Comparison of ENCODE assay signal across 18 cellular contexts in genomic region chr1:59732219-59732955, GRCh38.
DNase-seq lines count a peak whose midpoint lies in the region; ATAC-seq and TF ChIP-seq lines count a peak whose summit lies in the region.
"Had no signal": no experiment of that assay in that cellular context is flagged by ENCODE, and none has a peak within 500 bp of the region (broad histone marks: within the 10 kb centered on the region; RNA-seq: fewer than 3 reads in every experiment).

No MANE protein-coding gene starts in this region.

- over 99% methylated on average over 10 of the region's 10 CpGs for WGBS in mammary epithelial cell (ENCODE audit: low coverage, missing lambda C conversion rate)
- no CpG with 5 or more reads among the region's 10 CpGs for WGBS in neuronal stem cell (ENCODE audit: extremely low coverage in 2 of 2, insufficient read length in 2 of 2, insufficient replicate concordance in 1 of 2), 2 donors

- no peak for TF ChIP-seq POLR2A in uterus (IDR thresholded peaks at IDR 0.05)

- no peak overlapping the region for H4K8ac ChIP-seq in neuronal stem cell (ENCODE audit: low read depth, low read length)

- H3K9me3 ChIP-seq in mammary epithelial cell (replicated peaks; ENCODE audit: insufficient read depth, low read length) (peaks cover 9% of the 10 kb centered on the region), neuronal stem cell (replicated peaks in 1 of 2; ENCODE audit: control insufficient read depth in 2 of 2, insufficient read depth in 1 of 2, low read depth in 1 of 2, low read length in 2 of 2) (peaks cover 4 to 21% of the 10 kb centered on the region in 2 donors), uterus (no peaks in the 10 kb centered on the region)

- no peak overlapping the region for H3K4me3 Mint-ChIP-seq in MCF 10A (ENCODE audit: unreplicated experiment)
- H3K4me3 Mint-ChIP-seq: activated naive CD8-positive, alpha-beta T cell; CD8-positive, alpha-beta memory T cell; T-helper 2 cell treated with Interferon-gamma antibody and Interleukin-4, amounts not matched to agents 5 μg/mL and 100 μg/mL, for 36 hours had no signal

- H2AK5ac ChIP-seq in neuronal stem cell (ENCODE audit: low read depth, low read length) = no peak overlapping the region

- H4K20me1 ChIP-seq in mammary epithelial cell (ENCODE audit: insufficient read depth, low read length) = no peaks in the 10 kb centered on the region

- H3K4me2 ChIP-seq in mammary epithelial cell (ENCODE audit: insufficient read depth, low read depth, low read length) (no peak overlapping the region), neuronal stem cell (ENCODE audit: insufficient read depth, low read length, poor library complexity, severe bottlenecking) (no peak overlapping the region)

- CTCF ChIA-PET in MCF 10A (lab: Yijun Ruan, JAX) (interaction anchor here (0.6 to 3.6 kb wide), 10 partner anchors 11 to 1115 kb away, joined by 3 to 33 read pairs (median 4); no protein-coding TSS in a partner anchor), mammary epithelial cell (lab: Charles Lee; ENCODE audit: low non-redundant PET) (no interaction called here)

- H3K36me3 ChIP-seq in mammary epithelial cell (ENCODE audit: insufficient read depth, low read length) = no peaks in the 10 kb centered on the region
- H3K36me3 ChIP-seq in neuronal stem cell (replicated peaks in 1 of 2; ENCODE audit: control insufficient read depth in 2 of 2, insufficient read depth in 2 of 2, low read length in 2 of 2) = no peaks in the 10 kb centered on the region
- H3K36me3 ChIP-seq in uterus = no peaks in the 10 kb centered on the region

- H3K36me3 Mint-ChIP-seq in MCF 10A (ENCODE audit: insufficient read depth, unreplicated experiment) = no peaks in the 10 kb centered on the region

- H3K4me1 ChIP-seq in mammary epithelial cell (ENCODE audit: insufficient read depth, low read length) (peaks cover 30% of the 10 kb centered on the region), neuronal stem cell (ENCODE audit: control insufficient read depth in 2 of 2, insufficient read depth in 1 of 2, low read depth in 1 of 2, low read length in 2 of 2) (peaks cover 9 to 15% of the 10 kb centered on the region in 2 donors), uterus (peaks cover 0 to 22% of the 10 kb centered on the region in 2 donors)

- H3K79me1 ChIP-seq in neuronal stem cell (ENCODE audit: low read depth, low read length) = no peaks in the 10 kb centered on the region

- H3K27ac ChIP-seq in mammary epithelial cell (ENCODE audit: insufficient read depth, low read depth, low read length) (no peak overlapping the region), neuronal stem cell (replicated peaks; ENCODE audit: low read length) (no peak overlapping the region), uterus (peak overlapping the region; percentile 86 to 87)

- in situ Hi-C loops in mammary epithelial cell (cut with MboI; ENCODE audit: low sequenced_read_pairs in 2 of 2) = no loop called here

- H3K4ac ChIP-seq in neuronal stem cell (ENCODE audit: low read length) = no peak overlapping the region

- ATAC-seq in GM21447 (IDR thresholded peaks at IDR 0.05; ENCODE audit: unreplicated experiment) = no peak

- no peak for DNase-seq in MCF 10A (ENCODE audit: unreplicated experiment)
- no peak for DNase-seq in mammary epithelial cell
- peak; percentile 31 for DNase-seq in fibroblast of villous mesenchyme (ENCODE audit: low read depth)
- no peak for DNase-seq in neuronal stem cell (ENCODE audit: low spot score)
- no peak for DNase-seq in uterus
- DNase-seq in NCI-H2107 treated with DMSO at 0.1 percent for 48 hours (lab: John Stamatoyannopoulos, UW; ENCODE audit: unreplicated experiment) = no peak
- no peak for DNase-seq in islet precursor cell
- DNase-seq: activated CD4-positive, alpha-beta T cell treated with anti-CD3 and anti-CD28 coated beads, Interleukin-2, amount 10 ng/mL, durations not matched to agents 24 days and 14 days; activated T-cell treated with anti-CD3 and anti-CD28 coated beads, Interleukin-2, amount 50 U/mL, for 1 hour; CD8-positive, alpha-beta memory T cell; cerebellar nuclear complex; EL; hippocampal formation; stimulated activated CD4-positive, alpha-beta T cell treated with anti-CD3 and anti-CD28 coated beads, Interleukin-1b, Interleukin-23, amount 100 ng/mL, for 48 hours had no signal

- BruUV-seq in MCF 10A (replicated peaks; lab: Mats Ljungman, UMichigan) (no TSS peak), mammary epithelial cell (replicated peaks; lab: Mats Ljungman, UMichigan) (no TSS peak)

- no peak overlapping the region for H4K91ac ChIP-seq in neuronal stem cell (ENCODE audit: low read depth, low read length, poor library complexity)

- intact Hi-C loops in MCF 10A (cut with micrococcal nuclease) = no loop called here
- intact Hi-C loops in mammary epithelial cell (cut with micrococcal nuclease) = no loop called here
- intact Hi-C loops in uterus (cut with DNase I; ENCODE audit: low total_unique reads) = no loop called here

- no peaks in the 10 kb centered on the region for H3K27me3 ChIP-seq in mammary epithelial cell (ENCODE audit: insufficient read depth, low read length)
- H3K27me3 ChIP-seq in neuronal stem cell (ENCODE audit: control insufficient read depth in 3 of 3, insufficient read depth in 3 of 3, low read depth in 1 of 3, low read length in 3 of 3) = no peaks in the 10 kb centered on the region
- no peaks in the 10 kb centered on the region for H3K27me3 ChIP-seq in uterus

- H3K14ac ChIP-seq in neuronal stem cell (ENCODE audit: low read length) = no peak overlapping the region

- TF ChIP-seq CTCF in MCF 10A (IDR thresholded peaks at IDR 0.05; ENCODE audit: unreplicated experiment) = no peak
- TF ChIP-seq CTCF in mammary epithelial cell (conservative IDR thresholded peaks at IDR 0.05 in 1 of 2, IDR thresholded peaks at IDR 0.05 in 1 of 2; ENCODE audit: extremely low read depth in 1 of 2, insufficient read depth in 1 of 2, low read depth in 1 of 2, low read length in 2 of 2) = no peak
- no peak for TF ChIP-seq CTCF in fibroblast of villous mesenchyme (IDR thresholded peaks at IDR 0.05; ENCODE audit: insufficient read depth, low read depth, low read length)
- no peak for TF ChIP-seq CTCF in uterus (IDR thresholded peaks at IDR 0.05)

- no peak overlapping the region for H2BK12ac ChIP-seq in neuronal stem cell (ENCODE audit: low read length)

- H3K4me3 ChIP-seq in mammary epithelial cell (replicated peaks in 1 of 3; ENCODE audit: insufficient read depth in 1 of 3, low read depth in 2 of 3, low read length in 3 of 3) = no peak overlapping the region
- no peak overlapping the region for H3K4me3 ChIP-seq in fibroblast of villous mesenchyme (ENCODE audit: low read depth, low read length)
- H3K4me3 ChIP-seq in neuronal stem cell (ENCODE audit: low read length in 2 of 2) = no peak overlapping the region
- no peak overlapping the region for H3K4me3 ChIP-seq in uterus

- H3K27me3 Mint-ChIP-seq in MCF 10A (ENCODE audit: insufficient read depth, unreplicated experiment) = no peaks in the 10 kb centered on the region
- H3K27me3 Mint-ChIP-seq: activated CD4-positive, alpha-beta T cell treated with anti-CD3 and anti-CD28 coated beads, Interleukin-2, amount 10 ng/mL, durations not matched to agents 24 days and 14 days; activated naive CD8-positive, alpha-beta T cell; type B pancreatic cell had no signal

- H3K27ac Mint-ChIP-seq in MCF 10A (ENCODE audit: low read depth, unreplicated experiment) = peak overlapping the region; percentile 74
- H3K27ac Mint-ChIP-seq: activated naive CD8-positive, alpha-beta T cell; T-helper 2 cell treated with Interferon-gamma antibody and Interleukin-4, amounts not matched to agents 5 μg/mL and 100 μg/mL, for 36 hours had no signal

- peak overlapping the region; percentile 62 for H3K18ac ChIP-seq in neuronal stem cell (ENCODE audit: low read length)

- H2BK120ac ChIP-seq in neuronal stem cell (ENCODE audit: low read depth, low read length) = no peak overlapping the region

- peaks cover 11% of the 10 kb centered on the region for H3K9me3 Mint-ChIP-seq in MCF 10A (ENCODE audit: unreplicated experiment)

- H3K79me2 ChIP-seq in mammary epithelial cell (ENCODE audit: insufficient read depth, low read length) = no peaks in the 10 kb centered on the region

- H3K9ac ChIP-seq in mammary epithelial cell (ENCODE audit: insufficient read depth, low read length) (no peak overlapping the region), neuronal stem cell (ENCODE audit: low read depth, low read length, poor library complexity) (no peak overlapping the region)

- H2AFZ ChIP-seq in mammary epithelial cell (ENCODE audit: low read depth, low read length) (no peak overlapping the region), neuronal stem cell (ENCODE audit: low read length) (no peak overlapping the region)

- dilution Hi-C loops in mammary epithelial cell (cut with HindIII; ENCODE audit: low sequenced_read_pairs) = no loop called here

- H3K4me1 Mint-ChIP-seq in MCF 10A (ENCODE audit: insufficient read depth, unreplicated experiment) = peaks cover 38% of the 10 kb centered on the region

- no peak overlapping the region for H2BK5ac ChIP-seq in neuronal stem cell (ENCODE audit: low read length)

- H3K23ac ChIP-seq in neuronal stem cell (ENCODE audit: low read depth, low read length, poor library complexity) = no peak overlapping the region

- POLR2A ChIA-PET in MCF 10A (lab: Yijun Ruan, JAX) = interaction anchor here (0.6 to 4.6 kb wide), 5 partner anchors 9 to 57 kb away, joined by 3 to 79 read pairs (median 5); no protein-coding TSS in a partner anchor

- no peak overlapping the region for H2BK15ac ChIP-seq in neuronal stem cell (ENCODE audit: low read length)

Comparison
In these comparisons a context has a peak if more than half of its experiments do, and no peak if none do; other contexts are left out.
1. H3K27ac ChIP-seq: peak in uterus (2 of 2); none in mammary epithelial cell (single experiment) and neuronal stem cell (single experiment).